ENCODE assay signal across 8 cellular contexts in genomic region chr3:158801696-158802398, GRCh38. TPM values are rescaled to one million over a fixed set of nuclear protein-coding genes. Genes with fewer than 3 reads are reported as not detected.
DNase-seq lines count a peak whose midpoint lies in the region; ATAC-seq, FAIRE-seq and TF ChIP-seq lines count a peak whose summit lies in the region.

Gene MFSD1, plus strand, starts transcription at chr3:158802054. Its CDS starts 99 bp downstream, at chr3:158802153.

- WGBS in HepG2 (ENCODE audit: low lambda C conversion rate): 0% methylated on average over 18 of the region's 60 CpGs

- ATAC-seq in GM19438 (IDR thresholded peaks at IDR 0.05; ENCODE audit: low read depth, unreplicated experiment): peak; percentile 98
- peak; percentile 99 for ATAC-seq in HG03571 (IDR thresholded peaks at IDR 0.05; ENCODE audit: unreplicated experiment)
- ATAC-seq in HepG2: peak; percentile 96

- peak; percentile 23; the same call in 1 of the 2 replicates for TF ChIP-seq RAD21 in HepG2 (CRISPR knock-in tag; IDR thresholded peaks at IDR 0.05)

- POLR2A ChIA-PET in HepG2 (lab: Yijun Ruan, JAX): interaction anchor here (0.7 to 1.9 kb wide), 3 partner anchors 11 to 157 kb away, joined by 3 to 5 read pairs (median 4); no protein-coding TSS in a partner anchor

- peaks cover 23% of the 10 kb centered on the region for H3K4me1 ChIP-seq in HepG2 (ENCODE audit: insufficient read depth, low read length)

- H3K27me3 ChIP-seq in HepG2 (ENCODE audit: control insufficient read depth in 1 of 2, insufficient read depth in 2 of 2, low read length in 2 of 2): no peaks in the 10 kb centered on the region

- H4K20me1 ChIP-seq in HepG2 (ENCODE audit: insufficient read depth, low read length): no peaks in the 10 kb centered on the region

- H3K27ac ChIP-seq in HepG2 (ENCODE audit: extremely low read length, insufficient read depth, low read length): peak within 1 kb of the TSS; percentile 43

- peak; percentile 54 for FAIRE-seq in HepG2 (lab: Jason Lieb, UNC)

- H3K9ac ChIP-seq in HepG2 (ENCODE audit: insufficient read depth, low read depth, low read length): peak within 1 kb of the TSS; percentile 70

- peak; percentile 72 to 88 for TF ChIP-seq POLR2A in HepG2 (IDR thresholded peaks at IDR 0.05; ENCODE audit: insufficient read depth in 1 of 2, low read depth in 2 of 2, low read length in 2 of 2)

- H3K36me3 ChIP-seq in HepG2 (replicated peaks in 1 of 2; ENCODE audit: control insufficient read depth in 1 of 2, insufficient read depth in 2 of 2, low read length in 2 of 2): no peaks in the 10 kb centered on the region; a peak in 1 of 5 replicates

- H3K79me2 ChIP-seq in HepG2 (ENCODE audit: insufficient read depth, low read length): no peaks in the 10 kb centered on the region

- CTCF ChIA-PET in HepG2 (lab: Yijun Ruan, JAX; ENCODE audit: low intra/inter-chr PET ratio, low total read pairs): no interaction called here

- no peak; the same call in 1 of the 2 replicates for TF ChIP-seq CTCF in HepG2 (CRISPR knock-in tag; IDR thresholded peaks at IDR 0.05)

- in situ Hi-C loops in HepG2 (cut with HindIII; ENCODE audit: extremely low pct_ligation_motif_present, low pct_unique_long_range_greater_than_20kb): no loop called here

- peak within 1 kb of the TSS; percentile 88 for H3K4me2 ChIP-seq in HepG2 (ENCODE audit: low read depth, low read length)

- H3K9me3 ChIP-seq in HepG2 (ENCODE audit: low read length): no peaks in the 10 kb centered on the region

- BruUV-seq in HepG2 (replicated peaks; lab: Mats Ljungman, UMichigan): no TSS peak

- TF ChIP-seq EP300 in HepG2 (IDR thresholded peaks at IDR 0.05; ENCODE audit: low read depth in 2 of 2, low read length in 2 of 2): no peak
- TF ChIP-seq EP300 in HepG2 (CRISPR knock-in tag; IDR thresholded peaks at IDR 0.05; ENCODE audit: borderline replicate concordance): 0 out of 2 replicates have a peak, but pooled peaks have one; percentile 9

- H3K4me3 ChIP-seq in HepG2 (replicated peaks in 1 of 3; ENCODE audit: insufficient read depth in 1 of 3, low read depth in 2 of 3, low read length in 3 of 3): peak within 1 kb of the TSS; percentile 67 to 92 (median 84)

- DNase-seq in CD1c-positive myeloid dendritic cell (ENCODE audit: extremely low spot score) (peak; percentile 97), NCI-H82 (lab: John Stamatoyannopoulos, UW) (peak; percentile 93), dermis blood vessel endothelial cell (peak; percentile 92), HepG2 (ENCODE audit: low spot score) (peak; percentile 80)
- DNase-seq in activated CD4-positive, alpha-beta T cell treated with anti-CD3 and anti-CD28 coated beads, Interleukin-2, amount 50 U/mL, for 48 hours: peak; percentile 90 to 92
- DNase-seq in stimulated activated CD4-positive, alpha-beta T cell treated with anti-CD3 and anti-CD28 coated beads, Interleukin-4, amount 100 ng/mL, for 1 hour: peak; percentile 86

- H2AFZ ChIP-seq in HepG2 (ENCODE audit: low read length): peak within 1 kb of the TSS; percentile 71

- intact Hi-C loops in HepG2 (cut with micrococcal nuclease; ENCODE audit: unreplicated experiment): loop anchor here (2.0 to 5.0 kb wide), 2 partner anchors 160 to 451 kb away; partner anchors contain the start of gene GFM1

TF ChIP-seq in HepG2, 621 proteins besides CTCF, POLR2A, EP300 and RAD21 (continues in another document):
- TF ChIP-seq ZNF382 (CRISPR knock-in tag; IDR thresholded peaks at IDR 0.05; ENCODE audit: borderline replicate concordance) (no peak), HMGA1 (CRISPR knock-in tag; conservative IDR thresholded peaks at IDR 0.05) (no peak), KAT2B (IDR thresholded peaks at IDR 0.05; ENCODE audit: borderline replicate concordance, low read depth, low read length) (no peak), IKZF4 (CRISPR knock-in tag; IDR thresholded peaks at IDR 0.05; ENCODE audit: borderline replicate concordance, low read depth, not compliant biosample characterization) (peak; percentile 83), KDM3A (CRISPR knock-in tag; IDR thresholded peaks at IDR 0.05; ENCODE audit: low read depth) (peak; percentile 86; the same call in 1 of the 2 replicates), ONECUT2 (CRISPR knock-in tag; IDR thresholded peaks at IDR 0.05) (peak; percentile 75), CEBPZ (IDR thresholded peaks at IDR 0.05; ENCODE audit: low read length) (no peak), NFKB2 (CRISPR knock-in tag; IDR thresholded peaks at IDR 0.05; ENCODE audit: borderline replicate concordance) (peak; percentile 81; the same call in 1 of the 2 replicates), MBNL3 (CRISPR knock-in tag; conservative IDR thresholded peaks at IDR 0.05) (no peak), FIP1L1 (IDR thresholded peaks at IDR 0.05; ENCODE audit: borderline replicate concordance, insufficient read depth, low read depth, low read length) (no peak), TFDP1 (CRISPR knock-in tag; IDR thresholded peaks at IDR 0.05; ENCODE audit: borderline replicate concordance) (peak; percentile 84; the same call in 1 of the 2 replicates), ZNF749 (CRISPR knock-in tag; IDR thresholded peaks at IDR 0.05; ENCODE audit: borderline replicate concordance) (peak; percentile 55; the same call in 1 of the 2 replicates), RCOR2 (CRISPR knock-in tag; IDR thresholded peaks at IDR 0.05) (no peak)

RNA-seq across cellular contexts. Expression of gene MFSD1, which starts in this region (rescaled TPM):
- total RNA-seq in dermis blood vessel endothelial cell (82.0 and 101 TPM in 2 replicates), HepG2 (2016; rRNA removed; fragmentation: Illumina TruSeq; extraction: Trizol) (22.2 and 37.9 TPM in 2 replicates)
- 3.8 and 4.9 TPM in 2 replicates for total RNA-seq in HepG2 (2016; cell fraction: cytosol; rRNA removed; fragmentation: Illumina TruSeq; extraction: Trizol; ENCODE audit: low read depth)
- 21.6 and 36.2 TPM in 2 replicates for total RNA-seq in HepG2 (2016; cell fraction: insoluble cytoplasmic fraction; rRNA removed; fragmentation: Illumina TruSeq; extraction: Trizol)
- total RNA-seq in HepG2 (2016; cell fraction: membrane; rRNA removed; fragmentation: Illumina TruSeq; extraction: Trizol): 10.8 and 12.8 TPM in 2 replicates
- total RNA-seq in HepG2 (2016; cell fraction: nucleus; rRNA removed; fragmentation: Illumina TruSeq; extraction: Trizol): 33.7 and 34.4 TPM in 2 replicates
- 14.1 and 17.3 TPM in 2 replicates for polyA plus RNA-seq in HepG2 (2011; rRNA removed)
- 12.4 and 18.8 TPM in 2 replicates for polyA plus RNA-seq in HepG2 (2011; cell fraction: cytosol; rRNA removed)
- 6.1 and 11.0 TPM in 2 replicates for polyA plus RNA-seq in HepG2 (2011; cell fraction: nucleus; rRNA removed)
- polyA plus RNA-seq in HepG2 (2012): 12.0 TPM in 2 replicates
- 3.1 and 3.5 TPM in 2 replicates for polyA plus RNA-seq in HepG2 (2016; cell fraction: cytosol; fragmentation: Illumina TruSeq; extraction: Trizol; ENCODE audit: low read depth)
- polyA plus RNA-seq in HepG2 (2016; cell fraction: insoluble cytoplasmic fraction; fragmentation: Illumina TruSeq; extraction: Trizol; ENCODE audit: low read depth): 14.9 and 17.8 TPM in 2 replicates
- 6.8 and 8.3 TPM in 2 replicates for polyA plus RNA-seq in HepG2 (2016; cell fraction: membrane; fragmentation: Illumina TruSeq; extraction: Trizol; ENCODE audit: low read depth)
- polyA plus RNA-seq in HepG2 (2016; cell fraction: nucleus; fragmentation: Illumina TruSeq; extraction: Trizol; ENCODE audit: insufficient read depth, low read depth): 32.0 and 32.3 TPM in 2 replicates
- polyA minus RNA-seq in HepG2 (2011; rRNA and poly(A)+ RNA removed; ENCODE audit: low replicate concordance): 33.8 and 90.6 TPM in 2 replicates
- polyA minus RNA-seq in HepG2 (2011; cell fraction: cytosol; rRNA and poly(A)+ RNA removed): 8.3 and 9.5 TPM in 2 replicates
- polyA minus RNA-seq in HepG2 (2011; cell fraction: nucleus; rRNA and poly(A)+ RNA removed): 26.8 and 27.5 TPM in 2 replicates

Comparison
In these comparisons a context has a peak if more than half of its experiments do, and no peak if none do; other contexts are left out.
1. Peak in every context shown above with its lines: DNase-seq, ATAC-seq, H3K4me3 ChIP-seq and H3K27ac ChIP-seq.